Comparison of ENCODE assay signal across 12 cellular contexts in the genomic region with DNA sequence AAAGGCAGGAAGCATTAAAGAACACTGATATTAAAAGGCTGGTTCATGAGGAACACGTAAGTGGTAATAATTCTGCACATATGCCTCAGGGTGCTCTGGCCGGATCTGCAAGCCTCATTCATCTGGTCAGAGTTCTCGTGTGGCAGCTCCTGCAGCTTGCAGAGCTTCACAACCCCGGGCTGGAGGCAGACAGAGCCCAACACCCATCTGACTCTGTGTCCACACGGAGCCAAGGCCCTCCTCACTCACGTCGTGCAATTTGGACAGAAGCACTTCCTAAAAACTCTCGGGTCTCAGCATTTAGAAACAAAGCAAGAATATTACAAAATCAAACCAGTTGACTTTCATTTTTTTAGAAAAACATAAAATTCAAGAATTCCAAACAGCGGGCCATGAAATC.
A peak's percentile ranks its signal among the peaks of the same experiment; 100 is the strongest.
DNase-seq lines count a peak whose midpoint lies in the region; ATAC-seq, FAIRE-seq and TF ChIP-seq lines count a peak whose summit lies in the region.
"Had no signal": no experiment of that assay in that cellular context is flagged by ENCODE, and none has a peak within 500 bp of the region (broad histone marks: within the 10 kb centered on the region; RNA-seq: fewer than 3 reads in every experiment).

No MANE protein-coding gene starts in this region.

- TF ChIP-seq POLR2A in H54 (IDR thresholded peaks at IDR 0.05; ENCODE audit: low read depth, low read length): no peak

- no peak for ATAC-seq in HG03378 (IDR thresholded peaks at IDR 0.05; ENCODE audit: unreplicated experiment)
- no peak for ATAC-seq in GM21423 (IDR thresholded peaks at IDR 0.05; ENCODE audit: unreplicated experiment)

- H3K4me3 ChIP-seq in AG09309 (ENCODE audit: control insufficient read depth, low read depth, low read length) (no peak overlapping the region), fibroblast of mammary gland (ENCODE audit: control insufficient read depth, low read depth, low read length) (no peak overlapping the region)
- H3K4me3 ChIP-seq: BLaER1, PC-9 had no signal

- DNase-seq in AG09309 (ENCODE audit: low read depth) (peak; percentile 79), RPMI7951 (ENCODE audit: low read depth) (peak; percentile 94), fibroblast of mammary gland (ENCODE audit: low read depth) (peak; percentile 88), myocyte (ENCODE audit: low read depth) (peak; percentile 32), islet precursor cell (no peak), H54 (ENCODE audit: insufficient read length, low spot score) (no peak)
- DNase-seq: activated CD4-positive, alpha-beta T cell treated with anti-CD3 and anti-CD28 coated beads for 1 hour; PC-9; retina had no signal

- FAIRE-seq in H54 (lab: Jason Lieb, UNC): no peak

- TF ChIP-seq CTCF in AG09309 (IDR thresholded peaks at IDR 0.05; ENCODE audit: control insufficient read depth, insufficient read depth, low read depth, low read length, missing control alignments): no peak
- TF ChIP-seq CTCF in fibroblast of mammary gland (conservative IDR thresholded peaks at IDR 0.05; ENCODE audit: control insufficient read depth, insufficient read depth, low read depth, low read length): no peak

Comparison
In these comparisons a context has a peak if more than half of its experiments do, and no peak if none do; other contexts are left out.
1. DNase-seq: peak in AG09309 (single experiment), RPMI7951 (single experiment), fibroblast of mammary gland (single experiment) and myocyte (single experiment); none in islet precursor cell (single experiment) and H54 (single experiment).